ENCODE assay signal across 16 cellular contexts in genomic region chr14:64634558-64634957, GRCh38.
"Had no signal": no experiment of that assay in that cellular context is flagged by ENCODE, and none has a peak within 500 bp of the region (broad histone marks: within the 10 kb centered on the region; RNA-seq: fewer than 3 reads in every experiment).

No MANE protein-coding gene starts in this region.

- H3K36me3 ChIP-seq: ascending aorta, breast epithelium, tibial artery, uterus had no signal

- H3K4me3 ChIP-seq: ascending aorta, breast epithelium, hepatocyte, tibial artery, uterus had no signal

- H3K9me3 ChIP-seq: ascending aorta, breast epithelium, tibial artery, uterus had no signal

- H3K27me3 ChIP-seq: ascending aorta, breast epithelium, hepatocyte, tibial artery, uterus had no signal

- ATAC-seq: natural killer cell; stimulated activated naive CD8-positive, alpha-beta T cell treated with anti-CD3 and anti-CD28 coated beads, Interleukin-15, Interleukin-2, amounts not matched to agents 100 U/mL and 50 U/mL, for 24 hours had no signal

- DNase-seq: activated CD4-positive, alpha-beta T cell treated with anti-CD3 and anti-CD28 coated beads, Interleukin-2, amount 50 U/mL, for 48 hours; activated CD4-positive, CD25-positive, alpha-beta regulatory T cell treated with anti-CD3 and anti-CD28 coated beads, Interleukin-2, amount 50 U/mL, for 72 hours; activated gamma-delta T cell; cortex of kidney; effector CD4-positive, alpha-beta T cell; foreskin fibroblast; natural killer cell; stimulated activated CD8-positive, alpha-beta memory T cell treated with anti-CD3 and anti-CD28 coated beads, Interleukin-4, amount 100 ng/mL, for 48 hours; stimulated activated naive CD8-positive, alpha-beta T cell treated with anti-CD3 and anti-CD28 coated beads, Interleukin-15, Interleukin-2, amounts not matched to agents 100 U/mL and 50 U/mL, for 24 hours; substantia nigra; tibial artery; uterus had no signal

- H3K4me2 ChIP-seq: hepatocyte had no signal

- H3K27ac ChIP-seq: ascending aorta, breast epithelium, hepatocyte, tibial artery, uterus, VCaP had no signal

- H3K79me2 ChIP-seq: hepatocyte had no signal

- H3K4me1 ChIP-seq: ascending aorta, breast epithelium, uterus had no signal

- H2AFZ ChIP-seq: hepatocyte had no signal
